Comparison of ENCODE assay signal across 6 cellular contexts in genomic region chr2:218216336-218216673, GRCh38. TPM values are rescaled to one million over a fixed set of nuclear protein-coding genes. Genes with fewer than 3 reads are reported as not detected.
DNase-seq lines count a peak whose midpoint lies in the region; ATAC-seq and TF ChIP-seq lines count a peak whose summit lies in the region.

No MANE protein-coding gene starts in this region.

- peaks cover 35% of the 10 kb centered on the region for H4K20me1 ChIP-seq in SK-N-SH (ENCODE audit: insufficient read depth)

- H3K4me1 ChIP-seq in SK-N-SH (ENCODE audit: control insufficient read depth in 1 of 2, insufficient read depth in 2 of 2, low read depth in 1 of 2, low read length in 1 of 2): peaks cover 18 to 23% of the 10 kb centered on the region in 2 experiments; a peak in 3 of 4 replicates
- peaks cover 29% of the 10 kb centered on the region for H3K4me1 ChIP-seq in testis

- intact Hi-C loops in testis (cut with DNase I; ENCODE audit: low total_unique reads): no loop called here

- H2AFZ ChIP-seq in SK-N-SH (ENCODE audit: low read depth): peak overlapping the region; percentile 98

- no peak for TF ChIP-seq RAD21 in SK-N-SH (IDR thresholded peaks at IDR 0.05; ENCODE audit: low read length)

- 78% methylated on average over 9 of the region's 9 CpGs for WGBS in SK-N-SH (ENCODE audit: low lambda C conversion rate)
- 8 to 26% methylated on average over 9 of the region's 9 CpGs for WGBS in testis, 2 donors

- peak overlapping the region; percentile 86 for H3K4me2 ChIP-seq in SK-N-SH

- TF ChIP-seq EP300 in SK-N-SH (IDR thresholded peaks at IDR 0.05; ENCODE audit: borderline replicate concordance in 1 of 2, low read depth in 1 of 2, low read length in 1 of 2): no peak

- peaks cover 48% of the 10 kb centered on the region for H3K79me2 ChIP-seq in SK-N-SH (ENCODE audit: insufficient read depth)

- CTCF ChIA-PET in SK-N-SH (lab: Yijun Ruan, JAX): interaction anchor here (0.6 to 1.0 kb wide), 2 partner anchors 28 to 637 kb away, joined by 3 read pairs; no protein-coding TSS in a partner anchor

- no peaks in the 10 kb centered on the region for H3K9me3 ChIP-seq in SK-N-SH
- H3K9me3 ChIP-seq in testis: no peaks in the 10 kb centered on the region

- H3K9me2 ChIP-seq in SK-N-SH: no peaks in the 10 kb centered on the region

- TF ChIP-seq CTCF in SK-N-SH (IDR thresholded peaks at IDR 0.05) (no peak), foreskin fibroblast (IDR thresholded peaks at IDR 0.05; ENCODE audit: low read depth, low read length) (no peak), testis (IDR thresholded peaks at IDR 0.05) (no peak), GM20000 (IDR thresholded peaks at IDR 0.05; ENCODE audit: extremely low read depth, missing control alignments) (no peak)

- peaks cover 8% of the 10 kb centered on the region for H3F3A ChIP-seq in SK-N-SH (replicated peaks; ENCODE audit: insufficient read depth)

- H3K9ac ChIP-seq in SK-N-SH: peak overlapping the region; percentile 96; the same call in 1 of the 2 replicates

- no peaks in the 10 kb centered on the region for H3K27me3 ChIP-seq in SK-N-SH (ENCODE audit: insufficient read depth)
- H3K27me3 ChIP-seq in testis: no peaks in the 10 kb centered on the region

- DNase-seq in SK-N-SH (no peak), foreskin fibroblast (no peak), testis (peak; percentile 35), ACHN (no peak), GM20000 (ENCODE audit: low spot score) (no peak)

- ATAC-seq in SK-N-SH treated with all-trans-retinoic acid at 6 μM for 48 hours: no peak

- peak overlapping the region; percentile 83 to 94 for H3K4me3 ChIP-seq in SK-N-SH (ENCODE audit: low read depth in 2 of 2, low read length in 1 of 2)
- peak overlapping the region; percentile 88 to 96 for H3K4me3 ChIP-seq in foreskin fibroblast (ENCODE audit: low read depth in 1 of 2, low read length in 2 of 2)
- peak overlapping the region; percentile 94 to 99 for H3K4me3 ChIP-seq in testis

- H3K36me3 ChIP-seq in SK-N-SH (replicated peaks in 1 of 2; ENCODE audit: control insufficient read depth in 1 of 2, insufficient read depth in 2 of 2, low read length in 1 of 2) (peaks cover 13 to 14% of the 10 kb centered on the region in 2 experiments), testis (ENCODE audit: low read depth, missing control alignments) (no peaks in the 10 kb centered on the region)

- in situ Hi-C loops in ACHN (cut with HindIII; ENCODE audit: low pct_ligation_motif_present, low pct_unique_long_range_greater_than_20kb, low sequenced_read_pairs): no loop called here

- TF ChIP-seq POLR2A in testis (IDR thresholded peaks at IDR 0.05): no peak

- peak overlapping the region; percentile 87 to 94 for H3K27ac ChIP-seq in SK-N-SH (ENCODE audit: low read depth in 2 of 2, low read length in 1 of 2)
- H3K27ac ChIP-seq in testis: peak overlapping the region; percentile 90 to 96

- POLR2A ChIA-PET in SK-N-SH (lab: Yijun Ruan, JAX): interaction anchor here (1.0 to 1.3 kb wide), 3 partner anchors 11 to 31 kb away, joined by 3 to 6 read pairs (median 3); no protein-coding TSS in a partner anchor

TF ChIP-seq in SK-N-SH, 30 proteins besides CTCF, POLR2A, EP300 and RAD21:
- TF ChIP-seq GABPA (IDR thresholded peaks at IDR 0.05; ENCODE audit: low read depth): no peak
- TF ChIP-seq, protein P1, sequence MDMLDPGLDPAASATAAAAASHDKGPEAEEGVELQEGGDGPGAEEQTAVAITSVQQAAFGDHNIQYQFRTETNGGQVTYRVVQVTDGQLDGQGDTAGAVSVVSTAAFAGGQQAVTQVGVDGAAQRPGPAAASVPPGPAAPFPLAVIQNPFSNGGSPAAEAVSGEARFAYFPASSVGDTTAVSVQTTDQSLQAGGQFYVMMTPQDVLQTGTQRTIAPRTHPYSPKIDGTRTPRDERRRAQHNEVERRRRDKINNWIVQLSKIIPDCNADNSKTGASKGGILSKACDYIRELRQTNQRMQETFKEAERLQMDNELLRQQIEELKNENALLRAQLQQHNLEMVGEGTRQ (IDR thresholded peaks at IDR 0.05; ENCODE audit: borderline replicate concordance, low read depth, low read length): no peak

TF ChIP-seq in SK-N-SH treated with all-trans-retinoic acid at 6 μM for 48 hours, 23 proteins besides CTCF, POLR2A, EP300 and RAD21 (continues in another document):
- TF ChIP-seq ARNTL (CRISPR knock-in tag; IDR thresholded peaks at IDR 0.05; ENCODE audit: borderline replicate concordance, low read depth) (no peak), OSR1 (CRISPR knock-in tag; IDR thresholded peaks at IDR 0.05) (no peak), BACH2 (CRISPR knock-in tag; IDR thresholded peaks at IDR 0.05; ENCODE audit: borderline replicate concordance) (no peak), ZC3H10 (CRISPR knock-in tag; IDR thresholded peaks at IDR 0.05) (no peak), RARB (CRISPR knock-in tag; IDR thresholded peaks at IDR 0.05) (no peak), TSHZ2 (CRISPR knock-in tag; IDR thresholded peaks at IDR 0.05) (no peak), ZNF8 (CRISPR knock-in tag; IDR thresholded peaks at IDR 0.05) (no peak), TOX (CRISPR knock-in tag; IDR thresholded peaks at IDR 0.05; ENCODE audit: borderline replicate concordance) (no peak), CSDC2 (CRISPR knock-in tag; IDR thresholded peaks at IDR 0.05) (no peak), ISL1 (CRISPR knock-in tag; IDR thresholded peaks at IDR 0.05) (no peak), ESRRG (CRISPR knock-in tag; IDR thresholded peaks at IDR 0.05) (no peak), SNAI2 (CRISPR knock-in tag; IDR thresholded peaks at IDR 0.05) (no peak)
- TF ChIP-seq, protein P2, sequence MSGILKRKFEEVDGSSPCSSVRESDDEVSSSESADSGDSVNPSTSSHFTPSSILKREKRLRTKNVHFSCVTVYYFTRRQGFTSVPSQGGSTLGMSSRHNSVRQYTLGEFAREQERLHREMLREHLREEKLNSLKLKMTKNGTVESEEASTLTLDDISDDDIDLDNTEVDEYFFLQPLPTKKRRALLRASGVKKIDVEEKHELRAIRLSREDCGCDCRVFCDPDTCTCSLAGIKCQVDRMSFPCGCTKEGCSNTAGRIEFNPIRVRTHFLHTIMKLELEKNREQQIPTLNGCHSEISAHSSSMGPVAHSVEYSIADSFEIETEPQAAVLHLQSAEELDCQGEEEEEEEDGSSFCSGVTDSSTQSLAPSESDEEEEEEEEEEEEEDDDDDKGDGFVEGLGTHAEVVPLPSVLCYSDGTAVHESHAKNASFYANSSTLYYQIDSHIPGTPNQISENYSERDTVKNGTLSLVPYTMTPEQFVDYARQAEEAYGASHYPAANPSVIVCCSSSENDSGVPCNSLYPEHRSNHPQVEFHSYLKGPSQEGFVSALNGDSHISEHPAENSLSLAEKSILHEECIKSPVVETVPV (CRISPR knock-in tag; IDR thresholded peaks at IDR 0.05): no peak

RNA-seq across cellular contexts. Expression of gene ARPC2, which starts 0.7 kb away (rescaled TPM):
- polyA plus RNA-seq in SK-N-SH (2012; rRNA removed): 319 and 387 TPM in 2 replicates
- polyA plus RNA-seq in SK-N-SH (2012; cell fraction: cytosol; rRNA removed): 392 and 457 TPM in 2 replicates
- 156 and 201 TPM in 2 replicates for polyA plus RNA-seq in SK-N-SH (2012; cell fraction: nucleus; rRNA removed)
- 100 to 1,000 TPM; 255 to 271 TPM for total RNA-seq in testis
- 338 TPM for polyA plus RNA-seq in testis (ENCODE audit: insufficient read depth, low read depth, low replicate concordance)

RNA-seq across cellular contexts. Expression of gene GPBAR1, which starts 44.5 kb away (rescaled TPM):
- polyA plus RNA-seq in SK-N-SH (2012; rRNA removed) (0.08 and 0.13 TPM in 2 replicates), testis (ENCODE audit: insufficient read depth, low read depth, low replicate concordance) (3.4 TPM)
- 0.03 and 0.05 TPM in 2 replicates for polyA plus RNA-seq in SK-N-SH (2012; cell fraction: cytosol; rRNA removed)
- 0.38 and 0.50 TPM in 2 replicates for polyA plus RNA-seq in SK-N-SH (2012; cell fraction: nucleus; rRNA removed)
- 1 to 10 TPM; 1.5 to 1.8 TPM for total RNA-seq in testis

RNA-seq across cellular contexts. Expression of gene CXCR1, which starts 49.5 kb away (rescaled TPM):
- polyA plus RNA-seq in SK-N-SH (2012; rRNA removed) (not detected in 2 replicates), testis (ENCODE audit: insufficient read depth, low read depth, low replicate concordance) (0.61 TPM)
- polyA plus RNA-seq in SK-N-SH (2012; cell fraction: cytosol; rRNA removed): not detected in 2 replicates
- polyA plus RNA-seq in SK-N-SH (2012; cell fraction: nucleus; rRNA removed): not detected in 2 replicates
- under 1 TPM in 1 of 2 donors, not detected in 1; 0.16 TPM for total RNA-seq in testis

RNA-seq across cellular contexts. Expression of gene AAMP, which starts 53.6 kb away (rescaled TPM):
- polyA plus RNA-seq in SK-N-SH (2012; rRNA removed) (223 and 276 TPM in 2 replicates), testis (ENCODE audit: insufficient read depth, low read depth, low replicate concordance) (112 TPM)
- polyA plus RNA-seq in SK-N-SH (2012; cell fraction: cytosol; rRNA removed): 191 and 203 TPM in 2 replicates
- 302 and 308 TPM in 2 replicates for polyA plus RNA-seq in SK-N-SH (2012; cell fraction: nucleus; rRNA removed)
- total RNA-seq in testis: 100 to 1,000 TPM; 154 to 177 TPM

RNA-seq across cellular contexts. Expression of gene PNKD, which starts 54.0 kb away (rescaled TPM):
- polyA plus RNA-seq in SK-N-SH (2012; rRNA removed) (92.2 and 101 TPM in 2 replicates), testis (ENCODE audit: insufficient read depth, low read depth, low replicate concordance) (90.7 TPM)
- 56.7 and 75.3 TPM in 2 replicates for polyA plus RNA-seq in SK-N-SH (2012; cell fraction: cytosol; rRNA removed)
- polyA plus RNA-seq in SK-N-SH (2012; cell fraction: nucleus; rRNA removed): 57.8 and 74.7 TPM in 2 replicates
- total RNA-seq in testis: 10 to 100 TPM; 79.3 to 84.2 TPM
